Comparison of ENCODE assay signal across 1 cellular context in genomic region chr6:32933661-32934085, GRCh38.
TF ChIP-seq lines count a peak whose summit lies in the region.

No MANE protein-coding gene starts in this region.

TF ChIP-seq in endothelial cell of umbilical vein, 7 proteins besides CTCF, POLR2A, EP300 and RAD21:
- TF ChIP-seq MAX (IDR thresholded peaks at IDR 0.05; ENCODE audit: insufficient read depth, insufficient read length) (no peak), JUN (IDR thresholded peaks at IDR 0.05; ENCODE audit: borderline replicate concordance, insufficient read depth, insufficient read length, low read depth) (no peak), FOS (IDR thresholded peaks at IDR 0.05; ENCODE audit: borderline replicate concordance, insufficient read depth, low read length) (no peak), POLR2AphosphoS5 (IDR thresholded peaks at IDR 0.05; ENCODE audit: insufficient read depth, low read depth, low read length) (no peak), MYC (IDR thresholded peaks at IDR 0.05; ENCODE audit: low read depth, low read length) (no peak), EZH2 (IDR thresholded peaks at IDR 0.05; ENCODE audit: borderline replicate concordance, low read depth, low read length, severe bottlenecking) (no peak), GATA2 (IDR thresholded peaks at IDR 0.05; ENCODE audit: insufficient read depth, insufficient read length, low read depth, low read length) (no peak)
TF ChIP-seq in endothelial cell of umbilical vein: peak in this region for 0.
